24 cellular contexts compared by ENCODE assay signal in the genomic region with DNA sequence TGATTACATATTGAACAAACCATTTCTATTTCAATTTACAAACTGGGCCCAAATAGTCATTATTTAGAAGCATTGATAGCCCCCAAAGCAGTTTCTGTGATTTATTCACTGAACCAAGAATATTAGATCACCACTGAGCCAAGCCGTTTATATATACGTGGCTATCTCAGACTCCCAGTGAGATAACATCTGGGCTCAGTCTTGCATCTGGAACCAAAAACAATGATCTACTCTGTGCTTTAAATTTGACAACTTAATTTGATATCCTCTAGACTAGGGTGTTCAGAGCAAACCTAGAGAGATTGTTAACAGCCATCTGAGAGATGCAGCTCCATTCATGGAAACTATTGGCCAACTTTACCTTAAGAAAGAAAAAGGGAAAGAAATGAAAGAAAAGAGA. TPM values are rescaled to one million over a fixed set of nuclear protein-coding genes. Genes with fewer than 3 reads are reported as not detected.
"Had no signal": no experiment of that assay in that cellular context is flagged by ENCODE, and none has a peak within 500 bp of the region (broad histone marks: within the 10 kb centered on the region; RNA-seq: fewer than 3 reads in every experiment).

No MANE protein-coding gene starts in this region.

- H3K9me3 ChIP-seq: esophagus squamous epithelium, gastroesophageal sphincter, heart right ventricle, left lung, lower lobe of right lung had no signal

- H3K9me3 Mint-ChIP-seq: mesothelial cell of epicardium had no signal

- H3K27ac Mint-ChIP-seq: mesothelial cell of epicardium had no signal

- H3K27ac ChIP-seq: coronary artery, epithelial cell of prostate, esophagus squamous epithelium, gastroesophageal sphincter, heart right ventricle, left lung, lower lobe of right lung had no signal

- H3K4me1 ChIP-seq: esophagus squamous epithelium, left lung, lower lobe of right lung had no signal

- H3K4me3 Mint-ChIP-seq: mesothelial cell of epicardium had no signal

- H3K27me3 ChIP-seq: dorsolateral prefrontal cortex, esophagus squamous epithelium, gastroesophageal sphincter, heart right ventricle, left lung had no signal

- ATAC-seq: esophagus mucosa, gastroesophageal sphincter, heart right ventricle, left cardiac atrium, left lung, left ventricle myocardium superior, lower lobe of right lung had no signal

- H3K4me3 ChIP-seq: coronary artery, dorsolateral prefrontal cortex, esophagus squamous epithelium, gastroesophageal sphincter, heart right ventricle, left lung, lower lobe of right lung had no signal

- DNase-seq: dermis blood vessel endothelial cell; effector CD4-positive, alpha-beta T cell; effector memory CD4-positive, alpha-beta T cell; erythroblast; esophagus squamous epithelium; foreskin fibroblast; head of caudate nucleus; heart right ventricle; hippocampal formation; left cardiac atrium; left lung; left ventricle myocardium superior; lower lobe of right lung; mesenchymal stem cell had no signal

RNA-seq across cellular contexts. Expression of gene BTBD16, which starts 41.4 kb away (rescaled TPM):
- total RNA-seq: cerebellum, dermis blood vessel endothelial cell, esophagus squamous epithelium, gastroesophageal sphincter, left ventricle myocardium superior, lung microvascular endothelial cell, mesenteric fat pad, mesothelial cell of epicardium, mononuclear cell had no signal
